8 cellular contexts compared by ENCODE assay signal in the genomic region with DNA sequence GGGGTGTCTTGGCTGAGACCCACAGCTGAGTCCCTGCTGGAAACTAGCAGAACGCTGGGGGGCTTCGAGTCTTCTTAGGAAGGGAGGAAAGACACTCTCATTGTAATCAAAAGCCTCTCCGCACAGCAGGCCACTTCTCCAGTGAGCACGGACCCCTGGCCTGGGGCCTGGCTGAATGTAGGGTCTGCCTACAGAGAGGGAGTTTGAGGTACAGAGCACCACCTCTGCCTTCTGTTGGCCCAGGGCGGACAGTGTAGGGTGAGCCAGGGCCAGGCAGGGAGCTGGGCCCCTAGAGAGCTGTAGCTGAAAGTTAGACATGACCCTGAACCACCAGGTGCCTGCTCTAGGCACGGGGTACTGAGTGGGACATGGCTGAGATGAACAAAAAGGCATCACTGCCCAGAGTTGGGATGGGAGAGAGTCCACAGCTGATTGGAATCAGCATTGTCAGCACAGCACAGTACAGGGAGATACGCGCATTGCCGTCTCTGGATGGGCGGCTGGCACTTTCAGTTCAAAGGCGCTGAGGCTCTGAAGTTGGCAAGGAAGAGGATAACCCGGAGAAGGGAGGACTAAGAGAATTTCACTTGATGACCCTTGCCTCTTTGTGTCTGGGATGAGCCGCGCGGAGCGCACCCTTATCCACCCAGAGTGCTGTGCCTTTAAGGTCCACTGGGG. TPM values are rescaled to one million over a fixed set of nuclear protein-coding genes. Genes with fewer than 3 reads are reported as not detected.
DNase-seq lines count a peak whose midpoint lies in the region; ATAC-seq, FAIRE-seq and TF ChIP-seq lines count a peak whose summit lies in the region.

No MANE protein-coding gene starts in this region.

- H3K9me3 ChIP-seq in uterus, result no peaks in the 10 kb centered on the region

- H3K27ac Mint-ChIP-seq in activated naive CD4-positive, alpha-beta T cell treated with anti-CD3 and anti-CD28 coated beads, Interleukin-2, amount 50 U/mL, for 72 hours, result no peak overlapping the region
- no peak overlapping the region for H3K27ac Mint-ChIP-seq in nephron

- H3K27me3 ChIP-seq in uterus, result no peaks in the 10 kb centered on the region

- peaks cover 5 to 13% of the 10 kb centered on the region in 2 donors for H3K9me3 Mint-ChIP-seq in activated naive CD4-positive, alpha-beta T cell treated with anti-CD3 and anti-CD28 coated beads, Interleukin-2, amount 50 U/mL, for 72 hours
- H3K9me3 Mint-ChIP-seq in nephron, result peaks cover 12% of the 10 kb centered on the region

- H3K4me3 ChIP-seq in uterus, result no peak overlapping the region

- no peaks in the 10 kb centered on the region for H3K4me1 ChIP-seq in uterus

- H3K27ac ChIP-seq in uterus, result no peak overlapping the region

- peaks cover 0 to 10% of the 10 kb centered on the region in 2 donors for H3K36me3 Mint-ChIP-seq in activated naive CD4-positive, alpha-beta T cell treated with anti-CD3 and anti-CD28 coated beads, Interleukin-2, amount 50 U/mL, for 72 hours
- H3K36me3 Mint-ChIP-seq in nephron (ENCODE audit: low read depth), result no peaks in the 10 kb centered on the region

- no peak for TF ChIP-seq POLR2A in uterus (IDR thresholded peaks at IDR 0.05)

- H3K4me3 Mint-ChIP-seq in nephron, result peak overlapping the region; percentile 80 to 82 (median 80)

- no peak for FAIRE-seq in urothelium cell line (lab: Jason Lieb, UNC)

- TF ChIP-seq CTCF in nephron (IDR thresholded peaks at IDR 0.05; ENCODE audit: unreplicated experiment in 3 of 3) (no peak), uterus (IDR thresholded peaks at IDR 0.05) (peak in 2 of 4 experiments; percentile 31 to 38)

- peak; percentile 11 to 39 for ATAC-seq in activated naive CD4-positive, alpha-beta T cell treated with anti-CD3 and anti-CD28 coated beads, Interleukin-2, amount 50 U/mL, for 72 hours
- peak; percentile 69 for ATAC-seq in HG03439 (IDR thresholded peaks at IDR 0.05; ENCODE audit: unreplicated experiment)

- peaks cover 20% of the 10 kb centered on the region for H3K4me1 Mint-ChIP-seq in nephron

- peak in 1 of 2 donors; percentile 48 for DNase-seq in activated naive CD4-positive, alpha-beta T cell treated with anti-CD3 and anti-CD28 coated beads, Interleukin-2, amount 50 U/mL, for 72 hours (ENCODE audit: low spot score in 2 of 2)
- DNase-seq in activated naive CD4-positive, alpha-beta T cell treated with anti-CD3 and anti-CD28 coated beads, Interleukin-2, amount 50 U/mL, for 16 hours, result no peak
- DNase-seq in ecto neural progenitor cell (ENCODE audit: low spot score), result peak; percentile 43
- no peak for DNase-seq in uterus
- DNase-seq in NCI-H1105 (lab: John Stamatoyannopoulos, UW), result no peak
- DNase-seq in urothelium cell line (ENCODE audit: low spot score), result no peak

- no peaks in the 10 kb centered on the region for H3K36me3 ChIP-seq in uterus

- intact Hi-C loops in uterus (cut with DNase I; ENCODE audit: low total_unique reads), result no loop called here

- peaks cover 93% of the 10 kb centered on the region for H3K27me3 Mint-ChIP-seq in nephron (ENCODE audit: low read depth)

RNA-seq across cellular contexts. Expression of gene SLC25A48, which starts 0.4 kb away (rescaled TPM):
- not detected for total RNA-seq in activated naive CD4-positive, alpha-beta T cell treated with anti-CD3 and anti-CD28 coated beads, Interleukin-2, amount 50 U/mL, for 72 hours
- under 1 TPM in 1 of 4 donors, not detected in 3; 0.14 TPM for total RNA-seq in uterus
